ENCODE assay signal across 28 cellular contexts in genomic region chr16:60458255-60458654, GRCh38.
"Had no signal": no experiment of that assay in that cellular context is flagged by ENCODE, and none has a peak within 500 bp of the region (broad histone marks: within the 10 kb centered on the region; RNA-seq: fewer than 3 reads in every experiment).

No MANE protein-coding gene starts in this region.

- H3K4me1 Mint-ChIP-seq: stimulated activated effector memory CD8-positive, alpha-beta T cell treated with anti-CD3 and anti-CD28 coated beads, Interleukin-12 subunit alpha, Interleukin-12 subunit beta, amount 100 ng/mL, for 72 hours; stimulated activated memory B cell treated with anti-CD40 and anti-IgM and Interleukin-4, amounts not matched to agents 10 μg/mL and 1 μg/mL and 100 μg/mL, for 72 hours; stimulated activated naive B cell treated with anti-CD40 and anti-IgM and Interleukin-4, amounts not matched to agents 10 μg/mL and 1 μg/mL and 100 μg/mL, for 72 hours; stimulated activated naive CD8-positive, alpha-beta T cell treated with anti-CD3 and anti-CD28 coated beads, Interleukin-15, amount 100 ng/mL, for 72 hours had no signal

- H3K4me3 Mint-ChIP-seq: stimulated activated effector memory CD8-positive, alpha-beta T cell treated with anti-CD3 and anti-CD28 coated beads, Interleukin-12 subunit alpha, Interleukin-12 subunit beta, amount 100 ng/mL, for 72 hours; stimulated activated memory B cell treated with anti-CD40 and anti-IgM and Interleukin-4, amounts not matched to agents 10 μg/mL and 1 μg/mL and 100 μg/mL, for 72 hours; stimulated activated naive B cell treated with anti-CD40 and anti-IgM and Interleukin-4, amounts not matched to agents 10 μg/mL and 1 μg/mL and 100 μg/mL, for 72 hours; stimulated activated naive CD8-positive, alpha-beta T cell treated with anti-CD3 and anti-CD28 coated beads, Interleukin-15, amount 100 ng/mL, for 72 hours; stimulated activated naive CD8-positive, alpha-beta T cell treated with anti-CD3 and anti-CD28 coated beads, Interleukin-15, Interleukin-2, amounts not matched to agents 100 ng/mL and 50 ng/mL, for 24 hours; type B pancreatic cell had no signal

- H3K36me3 ChIP-seq: stomach, suprapubic skin, thoracic aorta, thyroid gland, tibial artery, tibial nerve, transverse colon, upper lobe of left lung, upper lobe of right lung, uterus, vagina had no signal

- H3K36me3 Mint-ChIP-seq: stimulated activated effector memory CD8-positive, alpha-beta T cell treated with anti-CD3 and anti-CD28 coated beads, Interleukin-12 subunit alpha, Interleukin-12 subunit beta, amount 100 ng/mL, for 72 hours; stimulated activated memory B cell treated with anti-CD40 and anti-IgM and Interleukin-4, amounts not matched to agents 10 μg/mL and 1 μg/mL and 100 μg/mL, for 72 hours; stimulated activated naive B cell treated with anti-CD40 and anti-IgM and Interleukin-4, amounts not matched to agents 10 μg/mL and 1 μg/mL and 100 μg/mL, for 72 hours; type B pancreatic cell had no signal

- ATAC-seq: stimulated activated effector memory CD8-positive, alpha-beta T cell treated with anti-CD3 and anti-CD28 coated beads, Interleukin-12 subunit alpha, Interleukin-12 subunit beta, amount 100 ng/mL, for 72 hours; stimulated activated memory B cell treated with anti-CD40 and anti-IgM and Interleukin-4, amounts not matched to agents 10 μg/mL and 1 μg/mL and 100 μg/mL, for 72 hours; stimulated activated naive B cell treated with anti-CD40 and anti-IgM and Interleukin-4, amounts not matched to agents 10 μg/mL and 1 μg/mL and 100 μg/mL, for 72 hours; stimulated activated naive CD8-positive, alpha-beta T cell treated with anti-CD3 and anti-CD28 coated beads, Interleukin-15, amount 100 ng/mL, for 72 hours; stimulated activated naive CD8-positive, alpha-beta T cell treated with anti-CD3 and anti-CD28 coated beads, Interleukin-15, Interleukin-2, amounts not matched to agents 100 U/mL and 50 U/mL, for 24 hours; upper lobe of right lung had no signal

- H3K4me1 ChIP-seq: stomach, suprapubic skin, testis, thyroid gland, tibial artery, tibial nerve, transverse colon, upper lobe of left lung, upper lobe of right lung, uterus, vagina had no signal

- H3K27ac Mint-ChIP-seq: stimulated activated effector memory CD8-positive, alpha-beta T cell treated with anti-CD3 and anti-CD28 coated beads, Interleukin-12 subunit alpha, Interleukin-12 subunit beta, amount 100 ng/mL, for 72 hours; stimulated activated memory B cell treated with anti-CD40 and anti-IgM and Interleukin-4, amounts not matched to agents 10 μg/mL and 1 μg/mL and 100 μg/mL, for 72 hours; stimulated activated naive B cell treated with anti-CD40 and anti-IgM and Interleukin-4, amounts not matched to agents 10 μg/mL and 1 μg/mL and 100 μg/mL, for 72 hours; stimulated activated naive CD8-positive, alpha-beta T cell treated with anti-CD3 and anti-CD28 coated beads, Interleukin-15, amount 100 ng/mL, for 72 hours; stimulated activated naive CD8-positive, alpha-beta T cell treated with anti-CD3 and anti-CD28 coated beads, Interleukin-15, Interleukin-2, amounts not matched to agents 100 ng/mL and 50 ng/mL, for 24 hours; type B pancreatic cell had no signal

- H3K27me3 ChIP-seq: stomach, suprapubic skin, testis, thyroid gland, tibial artery, tibial nerve, transverse colon, upper lobe of left lung, upper lobe of right lung, uterus, vagina had no signal

- H3K27ac ChIP-seq: stomach, suprapubic skin, testis, thoracic aorta, thyroid gland, tibial artery, tibial nerve, transverse colon, upper lobe of left lung, upper lobe of right lung, uterus, vagina had no signal

- H3K9me3 ChIP-seq: suprapubic skin, testis, thoracic aorta, thyroid gland, tibial artery, tibial nerve, upper lobe of left lung, upper lobe of right lung, uterus, vagina had no signal

- DNase-seq: stimulated activated CD4-positive, alpha-beta T cell treated with anti-CD3 and anti-CD28 coated beads, Interleukin-2, amount 100 ng/mL, for 48 hours; stimulated activated CD4-positive, alpha-beta T cell treated with anti-CD3 and anti-CD28 coated beads, Interleukin-4, amount 100 ng/mL, for 1 hour; stimulated activated CD4-positive, alpha-beta T cell treated with anti-CD3 and anti-CD28 coated beads, Interleukin-4, amount 100 ng/mL, for 24 hours; stimulated activated CD4-positive, alpha-beta T cell treated with anti-CD3 and anti-CD28 coated beads, Interleukin-4, amount 100 ng/mL, for 4 hours; stimulated activated CD8-positive, alpha-beta memory T cell treated with anti-CD3 and anti-CD28 coated beads, Interleukin-4, amount 100 ng/mL, for 48 hours; stimulated activated naive B cell treated with anti-CD40 and anti-IgM and Interleukin-4, amounts not matched to agents 10 μg/mL and 1 μg/mL and 100 μg/mL, for 72 hours; stimulated activated naive CD4-positive, alpha-beta T cell; stimulated activated naive CD4-positive, alpha-beta T cell treated with Interleukin-2 at 50 U/mL for 16 hours; stimulated activated naive CD8-positive, alpha-beta T cell treated with anti-CD3 and anti-CD28 coated beads, Interleukin-15, amount 100 ng/mL, for 72 hours; stimulated activated naive CD8-positive, alpha-beta T cell treated with anti-CD3 and anti-CD28 coated beads, Interleukin-15, Interleukin-2, amounts not matched to agents 100 U/mL and 50 U/mL, for 24 hours; stomach; substantia nigra; testis; thyroid gland; tibial artery; transverse colon; trophoblast cell; upper lobe of left lung; upper lobe of right lung; uterus had no signal

- H3K27me3 Mint-ChIP-seq: stimulated activated memory B cell treated with anti-CD40 and anti-IgM and Interleukin-4, amounts not matched to agents 10 μg/mL and 1 μg/mL and 100 μg/mL, for 72 hours; stimulated activated naive B cell treated with anti-CD40 and anti-IgM and Interleukin-4, amounts not matched to agents 10 μg/mL and 1 μg/mL and 100 μg/mL, for 72 hours; stimulated activated naive CD8-positive, alpha-beta T cell treated with anti-CD3 and anti-CD28 coated beads, Interleukin-15, amount 100 ng/mL, for 72 hours; stimulated activated naive CD8-positive, alpha-beta T cell treated with anti-CD3 and anti-CD28 coated beads, Interleukin-15, Interleukin-2, amounts not matched to agents 100 ng/mL and 50 ng/mL, for 24 hours; type B pancreatic cell had no signal

- H3K4me3 ChIP-seq: stomach, suprapubic skin, testis, thoracic aorta, thyroid gland, tibial artery, tibial nerve, transverse colon, upper lobe of left lung, upper lobe of right lung, uterus, vagina had no signal
